16 cellular contexts compared by ENCODE assay signal in the genomic region with DNA sequence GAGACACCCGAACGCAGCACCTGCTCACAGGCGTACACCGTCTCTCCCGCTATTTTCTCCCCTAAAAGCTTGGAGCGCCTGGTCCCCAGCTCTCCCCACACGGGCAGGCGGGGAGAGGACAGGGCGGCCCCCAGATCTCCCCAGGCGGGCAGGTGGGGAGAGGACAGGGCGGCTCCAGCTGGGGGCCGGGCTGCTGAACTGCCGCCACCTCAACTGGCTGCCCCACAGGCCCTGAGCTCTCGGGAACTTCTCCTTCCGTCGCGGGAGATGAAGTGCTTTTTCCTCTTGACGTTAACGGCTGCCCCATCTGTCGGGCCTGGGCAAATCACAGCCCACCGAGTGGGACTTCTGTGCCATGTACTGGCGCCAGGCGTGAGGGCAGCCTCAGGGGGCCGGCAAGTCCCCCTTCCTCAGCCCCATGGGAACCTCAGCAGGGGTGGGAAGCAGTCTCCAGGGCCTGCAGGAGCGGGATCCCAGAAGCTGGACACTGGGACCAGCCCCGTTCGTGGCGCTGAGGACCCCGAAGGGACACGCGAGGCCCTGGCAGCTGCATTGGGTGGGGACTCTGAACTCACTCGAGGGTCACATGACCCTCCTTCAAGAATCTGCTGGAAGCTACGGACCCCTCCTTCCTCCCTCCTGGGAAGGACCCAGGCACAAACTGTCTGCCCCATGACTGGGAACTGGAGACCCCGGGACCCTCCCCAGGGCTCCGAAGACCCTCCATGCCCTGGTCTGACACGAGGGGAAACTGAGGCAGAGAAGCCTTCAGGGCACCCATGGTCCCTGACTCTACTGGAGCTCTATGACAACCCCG. TPM values are rescaled to one million over a fixed set of nuclear protein-coding genes. Genes with fewer than 3 reads are reported as not detected.
DNase-seq lines count a peak whose midpoint lies in the region; ATAC-seq, FAIRE-seq and TF ChIP-seq lines count a peak whose summit lies in the region.
"Had no signal": no experiment of that assay in that cellular context is flagged by ENCODE, and none has a peak within 500 bp of the region (broad histone marks: within the 10 kb centered on the region; RNA-seq: fewer than 3 reads in every experiment).

No MANE protein-coding gene starts in this region.

- H3K4me3 ChIP-seq in GM12878 (no peak overlapping the region), lung (no peak overlapping the region), uterus (no peak overlapping the region), GM23248 (no peak overlapping the region)

- no peaks in the 10 kb centered on the region for H3K9me3 ChIP-seq in GM12878 (replicated peaks; ENCODE audit: control insufficient read depth, insufficient read depth, low read length)
- peaks cover 0 to 3% of the 10 kb centered on the region in 2 donors for H3K9me3 ChIP-seq in lung (ENCODE audit: control insufficient read depth in 2 of 2, insufficient read depth in 1 of 2, low read length in 1 of 2)
- H3K9me3 ChIP-seq in uterus: no peaks in the 10 kb centered on the region
- H3K9me3 ChIP-seq in GM23248 (ENCODE audit: low read depth): no peaks in the 10 kb centered on the region

- no peak for TF ChIP-seq EP300 in GM12878 (IDR thresholded peaks at IDR 0.05; ENCODE audit: borderline replicate concordance in 1 of 2, control insufficient read depth in 1 of 2, low read depth in 2 of 2, low read length in 2 of 2)

- no peak for FAIRE-seq in GM12878 (lab: Jason Lieb, UNC)
- FAIRE-seq: colon had no signal

- no TSS peak for BruUV-seq in GM12878 (replicated peaks; lab: Mats Ljungman, UMichigan)

- intact Hi-C loops in Right ventricle myocardium superior (cut with DNase I): no loop called here
- intact Hi-C loops in Right ventricle myocardium inferior (cut with DNase I): loop anchor here (1.0 kb wide), 1 partner anchor 11 kb away; no protein-coding TSS in a partner anchor
- intact Hi-C loops in GM12878 (cut with micrococcal nuclease; ENCODE audit: unreplicated experiment): no loop called here
- intact Hi-C loops in uterus (cut with DNase I; ENCODE audit: low total_unique reads): no loop called here

- no peaks in the 10 kb centered on the region for H3K36me3 ChIP-seq in GM12878 (ENCODE audit: control insufficient read depth in 2 of 2, insufficient read depth in 2 of 2, low read length in 1 of 2)
- H3K36me3 ChIP-seq in lung (ENCODE audit: control insufficient read depth in 2 of 2, insufficient read depth in 2 of 2, low read length in 2 of 2): no peaks in the 10 kb centered on the region
- no peaks in the 10 kb centered on the region for H3K36me3 ChIP-seq in uterus
- H3K36me3 ChIP-seq in GM23248 (ENCODE audit: low read depth): no peaks in the 10 kb centered on the region

- POLR2A ChIA-PET in GM12878 (lab: Charles Lee): no interaction called here

- no peak for TF ChIP-seq RAD21 in GM12878 (IDR thresholded peaks at IDR 0.05; ENCODE audit: insufficient read depth, low read depth, low read length)

- H3K27ac ChIP-seq in GM12878 (ENCODE audit: control insufficient read depth, insufficient read depth) (no peak overlapping the region), lung (ENCODE audit: low read depth in 1 of 2, low read length in 1 of 2) (peak overlapping the region; percentile 71 to 94), uterus (peak overlapping the region; percentile 53 to 64), GM23248 (no peak overlapping the region)

- ATAC-seq in Right ventricle myocardium superior (ENCODE audit: poor library complexity): peak; percentile 19
- no peak for ATAC-seq in Right ventricle myocardium inferior
- 0 out of 3 replicates have a peak, but pooled peaks have one; percentile 17 for ATAC-seq in GM12878
- ATAC-seq in lung (ENCODE audit: insufficient read depth, low FRiP score): no peak
- no peak for ATAC-seq in HG03196 (IDR thresholded peaks at IDR 0.05; ENCODE audit: unreplicated experiment)

- CTCF ChIA-PET in GM12878 (lab: Yijun Ruan, JAX): interaction anchor here (1.8 kb wide), 1 partner anchor 15 kb away, joined by 8 read pairs; no protein-coding TSS in a partner anchor

- RAD21 ChIA-PET in GM12878 (lab: Charles Lee; ENCODE audit: unreplicated experiment): interaction anchor here (1.0 kb wide), 1 partner anchor 171 kb away, joined by 3 read pairs; no protein-coding TSS in a partner anchor

- SMC1A ChIA-PET in GM12878 (lab: Charles Lee; ENCODE audit: uncharacterized antibody, unreplicated experiment): no interaction called here

- no peak overlapping the region for H3K4me2 ChIP-seq in GM12878 (ENCODE audit: control insufficient read depth, insufficient read depth)
- H3K4me2 ChIP-seq in GM23248 (ENCODE audit: unreplicated experiment): no peak overlapping the region

- H2AFZ ChIP-seq in GM12878 (ENCODE audit: control insufficient read depth, low read depth, low read length): no peak overlapping the region
- H2AFZ ChIP-seq in GM23248: no peak overlapping the region

- H3K4me1 ChIP-seq in GM12878 (ENCODE audit: control insufficient read depth, insufficient read depth, low read length) (no peaks in the 10 kb centered on the region), lung (ENCODE audit: control insufficient read depth in 2 of 2, insufficient read depth in 2 of 2, low read length in 2 of 2) (peaks cover 0 to 14% of the 10 kb centered on the region in 2 donors), uterus (no peaks in the 10 kb centered on the region), GM23248 (ENCODE audit: insufficient read depth) (no peaks in the 10 kb centered on the region)

- in situ Hi-C loops in GM12878 (cut with MboI) (no loop called here), GM23248 (cut with MboI) (no loop called here)

- H3K79me2 ChIP-seq in GM12878 (ENCODE audit: control insufficient read depth, insufficient read depth, low read length) (no peaks in the 10 kb centered on the region), GM23248 (ENCODE audit: insufficient read depth) (no peaks in the 10 kb centered on the region)

- H3K9ac ChIP-seq in GM12878 (ENCODE audit: control insufficient read depth, insufficient read depth, low read length): no peak overlapping the region
- no peak overlapping the region for H3K9ac ChIP-seq in GM23248

- no peak for TF ChIP-seq CTCF in GM12878 (IDR thresholded peaks at IDR 0.05 in 2 of 3, conservative IDR thresholded peaks at IDR 0.05 in 1 of 3; ENCODE audit: control insufficient read depth in 2 of 3, extremely low read depth in 1 of 3, insufficient read depth in 1 of 3, low read depth in 3 of 3, low read length in 3 of 3)
- no peak for TF ChIP-seq CTCF in lung (IDR thresholded peaks at IDR 0.05; ENCODE audit: control extremely low read depth, extremely low read depth)
- no peak for TF ChIP-seq CTCF in uterus (IDR thresholded peaks at IDR 0.05)

- no peaks in the 10 kb centered on the region for H3F3A ChIP-seq in GM23248 (ENCODE audit: insufficient read depth)

- H4K20me1 ChIP-seq in GM12878 (ENCODE audit: control insufficient read depth, insufficient read depth) (no peaks in the 10 kb centered on the region), GM23248 (ENCODE audit: insufficient read depth) (no peaks in the 10 kb centered on the region)

- H3K27me3 ChIP-seq in GM12878 (replicated peaks in 1 of 2; ENCODE audit: control insufficient read depth in 2 of 2, insufficient read depth in 2 of 2, low read length in 1 of 2): peaks cover 22% of the 10 kb centered on the region in 2 experiments
- H3K27me3 ChIP-seq in lung (ENCODE audit: control insufficient read depth, insufficient read depth): no peaks in the 10 kb centered on the region
- no peaks in the 10 kb centered on the region for H3K27me3 ChIP-seq in uterus
- peaks cover 16% of the 10 kb centered on the region for H3K27me3 ChIP-seq in GM23248 (replicated peaks; ENCODE audit: insufficient read depth)

- TF ChIP-seq POLR2A in GM12878 (IDR thresholded peaks at IDR 0.05; ENCODE audit: low read depth, low read length) (no peak), uterus (IDR thresholded peaks at IDR 0.05) (no peak), erythroblast (IDR thresholded peaks at IDR 0.05; ENCODE audit: low read length) (no peak)

- under 1% methylated on average over 37 of the region's 37 CpGs for WGBS in GM12878 (ENCODE audit: insufficient coverage, insufficient replicate concordance, low lambda C conversion rate, missing lambda C conversion rate)
- 16 to 30% methylated on average over 35 to 37 of the region's 37 CpGs for whole genome bisulfite sequencing in lung, 2 donors
- WGBS in GM23248 (ENCODE audit: low coverage in 1 of 2, low lambda C conversion rate in 2 of 2, missing lambda C conversion rate in 2 of 2), 2 experiments: 54 to 55% methylated on average over 35 to 37 of the region's 37 CpGs

- DNase-seq in Right ventricle myocardium superior (peak; percentile 49), Right ventricle myocardium inferior (ENCODE audit: missing footprints) (no peak), GM12878 (ENCODE audit: low read depth, low spot score) (no peak), lung (ENCODE audit: low spot score) (no peak), uterus (peak in 1 of 2 donors; percentile 27), erythroblast (lab: John Stamatoyannopoulos, UW) (no peak), GM23248 (no peak)
- DNase-seq: activated CD4-positive, alpha-beta memory T cell treated with anti-CD3 and anti-CD28 coated beads, Interleukin-2, amount 10 ng/mL, durations not matched to agents 7 days and 5 days; activated naive CD4-positive, alpha-beta T cell treated with anti-CD3 and anti-CD28 coated beads, Interleukin-2, amount 50 U/mL, for 16 hours; EL; NCI-H1436; substantia nigra; T-cell had no signal

- no peaks in the 10 kb centered on the region for H3K9me2 ChIP-seq in GM23248 (ENCODE audit: insufficient read depth)

RNA-seq across cellular contexts. Expression of gene EGFL7, which starts 5.7 kb away (rescaled TPM):
- total RNA-seq in Right ventricle myocardium superior (61.5 TPM), Right ventricle myocardium inferior (72.0 TPM), GM12878 (2014; rRNA removed) (0.06 and 0.16 TPM in 2 replicates), GM12878 (2014; rRNA removed; fragmentation: Illumina TruSeq; extraction: Trizol) (not detected in 2 replicates), GM12878 (2021) (0.46 and 0.64 TPM in 2 replicates), lung (100 to 1,000 TPM; 128 to 177 TPM), uterus (1,000 to 10,000 TPM in 1 of 4 donors, 100 to 1,000 TPM in 3; 119 to 1,791 (median 307) TPM)
- total RNA-seq in GM12878 (2013; cell fraction: nucleolus; rRNA removed): not detected in 2 replicates
- not detected for polyA plus RNA-seq in GM12878 (2011; ENCODE audit: low read depth)
- polyA plus RNA-seq in GM12878 (2011; rRNA removed) (0.06 and 0.11 TPM in 2 replicates), GM12878 (2014; fragmentation: Illumina TruSeq; extraction: Trizol) (not detected in 2 replicates), GM12878 (2014; fragmentation: Nextera tagmentation; extraction: Ambion mirVana) (not detected), GM12878 (2014; rRNA removed) (0.27 TPM in 1 of 2 replicates, not detected in the other), GM12878 (2016; fragmentation: Nextera tagmentation; extraction: Ambion mirVana) (under 1 TPM in 1 of 2 experiments, not detected in 1; 0.19 TPM), lung (100 to 1,000 TPM; 275 to 379 TPM), GM23248 (2016; fragmentation: Nextera tagmentation; extraction: Ambion mirVana) (15.3 and 15.7 TPM in 2 replicates)
- 0.20 and 0.30 TPM in 2 replicates for polyA plus RNA-seq in GM12878 (2011; cell fraction: cytosol; rRNA removed)
- polyA plus RNA-seq in GM12878 (2011; cell fraction: nucleus; rRNA removed): 0.41 and 0.51 TPM in 2 replicates
- 0.16 and 0.39 TPM in 2 replicates for polyA plus RNA-seq in GM12878 (2012)
- polyA minus RNA-seq in GM12878 (2011; rRNA and poly(A)+ RNA removed): 0.36 TPM in 1 of 2 replicates, not detected in the other
- 0.94 and 1.2 TPM in 2 replicates for polyA minus RNA-seq in GM12878 (2011; cell fraction: cytosol; rRNA and poly(A)+ RNA removed)
- 0.96 TPM in 1 of 2 replicates, not detected in the other for polyA minus RNA-seq in GM12878 (2011; cell fraction: nucleus; rRNA and poly(A)+ RNA removed)
- 13.7 and 15.3 TPM in 2 replicates for total RNA-seq in GM23248 (2014; rRNA removed; shearing (Covaris generic))
- total RNA-seq: OCI-LY7 had no signal

RNA-seq across cellular contexts. Expression of gene AGPAT2, which starts 30.3 kb away (rescaled TPM):
- 48.6 TPM for total RNA-seq in Right ventricle myocardium superior
- 57.9 TPM for total RNA-seq in Right ventricle myocardium inferior
- 16.2 and 18.7 TPM in 2 replicates for total RNA-seq in GM12878 (2013; cell fraction: nucleolus; rRNA removed)
- 16.2 and 18.9 TPM in 2 replicates for total RNA-seq in GM12878 (2014; rRNA removed)
- 6.8 and 7.1 TPM in 2 replicates for total RNA-seq in GM12878 (2014; rRNA removed; fragmentation: Illumina TruSeq; extraction: Trizol)
- 22.5 TPM in 2 replicates for total RNA-seq in GM12878 (2021)
- 3.2 TPM for polyA plus RNA-seq in GM12878 (2011; ENCODE audit: low read depth)
- polyA plus RNA-seq in GM12878 (2011; rRNA removed): 6.5 and 17.5 TPM in 2 replicates
- 26.4 and 33.7 TPM in 2 replicates for polyA plus RNA-seq in GM12878 (2011; cell fraction: cytosol; rRNA removed)
- polyA plus RNA-seq in GM12878 (2011; cell fraction: nucleus; rRNA removed): 27.6 and 27.8 TPM in 2 replicates
- 13.6 and 14.9 TPM in 2 replicates for polyA plus RNA-seq in GM12878 (2012)
- polyA plus RNA-seq in GM12878 (2014; fragmentation: Illumina TruSeq; extraction: Trizol): 0.92 and 6.0 TPM in 2 replicates
- under 1 TPM; 0.10 to 0.47 TPM for polyA plus RNA-seq in GM12878 (2014; fragmentation: Nextera tagmentation; extraction: Ambion mirVana)
- 25.4 and 28.5 TPM in 2 replicates for polyA plus RNA-seq in GM12878 (2014; rRNA removed)
- polyA plus RNA-seq in GM12878 (2016; fragmentation: Nextera tagmentation; extraction: Ambion mirVana): 10 to 100 TPM; 19.5 to 23.7 TPM
- polyA minus RNA-seq in GM12878 (2011; rRNA and poly(A)+ RNA removed): 11.4 and 17.3 TPM in 2 replicates
- polyA minus RNA-seq in GM12878 (2011; cell fraction: cytosol; rRNA and poly(A)+ RNA removed): 7.8 and 9.6 TPM in 2 replicates
- polyA minus RNA-seq in GM12878 (2011; cell fraction: nucleus; rRNA and poly(A)+ RNA removed): 7.3 and 8.8 TPM in 2 replicates
- 100 to 1,000 TPM in 1 of 2 donors, 10 to 100 TPM in 1; 81.7 to 184 TPM for total RNA-seq in lung
- polyA plus RNA-seq in lung: 100 to 1,000 TPM; 169 to 277 TPM
- 10 to 100 TPM; 22.7 to 45.1 (median 38.6) TPM for total RNA-seq in uterus
- total RNA-seq in GM23248 (2014; rRNA removed; shearing (Covaris generic)): 50.8 and 58.3 TPM in 2 replicates
- 68.7 and 80.3 TPM in 2 replicates for polyA plus RNA-seq in GM23248 (2016; fragmentation: Nextera tagmentation; extraction: Ambion mirVana)

RNA-seq across cellular contexts. Expression of gene DIPK1B, which starts 55.4 kb away (rescaled TPM):
- total RNA-seq in Right ventricle myocardium superior (15.1 TPM), Right ventricle myocardium inferior (16.4 TPM), GM12878 (2014; rRNA removed) (0.11 and 0.28 TPM in 2 replicates), GM12878 (2014; rRNA removed; fragmentation: Illumina TruSeq; extraction: Trizol) (0.09 TPM in 2 replicates), GM12878 (2021) (0.21 and 0.32 TPM in 2 replicates), lung (10 to 100 TPM; 14.5 to 26.7 TPM), uterus (10 to 100 TPM in 3 of 4 donors, 1 to 10 TPM in 1; 3.2 to 26.3 (median 21.0) TPM)
- 0.32 and 0.58 TPM in 2 replicates for total RNA-seq in GM12878 (2013; cell fraction: nucleolus; rRNA removed)
- 0.37 TPM for polyA plus RNA-seq in GM12878 (2011; ENCODE audit: low read depth)
- polyA plus RNA-seq in GM12878 (2011; rRNA removed) (0.06 and 0.12 TPM in 2 replicates), GM12878 (2014; fragmentation: Illumina TruSeq; extraction: Trizol) (not detected in 2 replicates), GM12878 (2014; fragmentation: Nextera tagmentation; extraction: Ambion mirVana) (not detected), GM12878 (2014; rRNA removed) (0.16 and 0.20 TPM in 2 replicates), GM12878 (2016; fragmentation: Nextera tagmentation; extraction: Ambion mirVana) (under 1 TPM; 0.08 to 0.13 TPM), lung (10 to 100 TPM; 12.5 to 13.3 TPM), GM23248 (2016; fragmentation: Nextera tagmentation; extraction: Ambion mirVana) (0.15 TPM in 1 of 2 replicates, not detected in the other)
- 0.15 and 0.30 TPM in 2 replicates for polyA plus RNA-seq in GM12878 (2011; cell fraction: cytosol; rRNA removed)
- polyA plus RNA-seq in GM12878 (2011; cell fraction: nucleus; rRNA removed): 1.1 and 1.4 TPM in 2 replicates
- polyA plus RNA-seq in GM12878 (2012): 0.85 and 1.1 TPM in 2 replicates
- polyA minus RNA-seq in GM12878 (2011; rRNA and poly(A)+ RNA removed): 0.15 and 0.22 TPM in 2 replicates
- not detected in 2 replicates for polyA minus RNA-seq in GM12878 (2011; cell fraction: cytosol; rRNA and poly(A)+ RNA removed)
- polyA minus RNA-seq in GM12878 (2011; cell fraction: nucleus; rRNA and poly(A)+ RNA removed): 0.12 and 0.19 TPM in 2 replicates
- total RNA-seq in GM23248 (2014; rRNA removed; shearing (Covaris generic)): not detected in 2 replicates

Comparison
In these comparisons a context has a peak if more than half of its experiments do, and no peak if none do; other contexts are left out.
1. ATAC-seq: peak in Right ventricle myocardium superior (single experiment) and GM12878 (single experiment); none in Right ventricle myocardium inferior (single experiment), lung (single experiment) and HG03196 (single experiment).
2. H3K27ac ChIP-seq: peak in lung (2 of 2) and uterus (2 of 2); none in GM12878 (single experiment) and GM23248 (single experiment).